ENCODE assay signal across 2 cellular contexts in the genomic region with DNA sequence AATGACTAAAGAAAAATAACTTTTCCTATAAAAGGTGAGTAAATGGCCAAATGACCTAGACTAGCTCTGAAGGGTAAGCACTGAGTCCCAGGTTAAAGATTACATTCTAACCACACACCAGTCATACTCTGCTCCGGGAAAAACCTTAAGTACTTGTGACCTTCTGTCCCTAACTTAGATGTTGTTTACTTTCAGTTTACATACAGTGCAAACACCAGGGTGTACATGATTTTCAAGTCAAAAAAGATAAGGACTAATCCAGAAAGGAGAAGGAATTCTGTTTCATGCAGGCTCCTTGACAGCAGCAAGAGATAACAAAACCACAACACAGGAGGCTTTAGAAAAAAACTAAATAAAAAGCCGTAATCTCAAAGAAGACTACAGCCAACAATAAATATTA.
TF ChIP-seq lines count a peak whose summit lies in the region.

No MANE protein-coding gene starts in this region.

TF ChIP-seq in GM12878, 131 proteins besides CTCF, POLR2A, EP300 and RAD21 (continues in another document):
- TF ChIP-seq JUNB (IDR thresholded peaks at IDR 0.05) (peak; percentile 41), DPF2 (IDR thresholded peaks at IDR 0.05) (0 out of 2 replicates have a peak, but pooled peaks have one; percentile 41), YBX1 (IDR thresholded peaks at IDR 0.05) (no peak), KLF5 (IDR thresholded peaks at IDR 0.05; ENCODE audit: partially characterized antibody) (no peak), NR2F1 (conservative IDR thresholded peaks at IDR 0.05) (peak; percentile 66), HDGF (IDR thresholded peaks at IDR 0.05) (no peak), CBFB (IDR thresholded peaks at IDR 0.05; ENCODE audit: low read depth) (peak; percentile 18; the same call in 1 of the 2 replicates), IKZF2 (IDR thresholded peaks at IDR 0.05) (peak; percentile 70 to 80), FOXK2 (IDR thresholded peaks at IDR 0.05) (peak; percentile 44; the same call in 1 of the 2 replicates), IKZF1 (conservative IDR thresholded peaks at IDR 0.05) (peak; percentile 70), HCFC1 (IDR thresholded peaks at IDR 0.05; ENCODE audit: low read length) (no peak)
- TF ChIP-seq, protein P1, sequence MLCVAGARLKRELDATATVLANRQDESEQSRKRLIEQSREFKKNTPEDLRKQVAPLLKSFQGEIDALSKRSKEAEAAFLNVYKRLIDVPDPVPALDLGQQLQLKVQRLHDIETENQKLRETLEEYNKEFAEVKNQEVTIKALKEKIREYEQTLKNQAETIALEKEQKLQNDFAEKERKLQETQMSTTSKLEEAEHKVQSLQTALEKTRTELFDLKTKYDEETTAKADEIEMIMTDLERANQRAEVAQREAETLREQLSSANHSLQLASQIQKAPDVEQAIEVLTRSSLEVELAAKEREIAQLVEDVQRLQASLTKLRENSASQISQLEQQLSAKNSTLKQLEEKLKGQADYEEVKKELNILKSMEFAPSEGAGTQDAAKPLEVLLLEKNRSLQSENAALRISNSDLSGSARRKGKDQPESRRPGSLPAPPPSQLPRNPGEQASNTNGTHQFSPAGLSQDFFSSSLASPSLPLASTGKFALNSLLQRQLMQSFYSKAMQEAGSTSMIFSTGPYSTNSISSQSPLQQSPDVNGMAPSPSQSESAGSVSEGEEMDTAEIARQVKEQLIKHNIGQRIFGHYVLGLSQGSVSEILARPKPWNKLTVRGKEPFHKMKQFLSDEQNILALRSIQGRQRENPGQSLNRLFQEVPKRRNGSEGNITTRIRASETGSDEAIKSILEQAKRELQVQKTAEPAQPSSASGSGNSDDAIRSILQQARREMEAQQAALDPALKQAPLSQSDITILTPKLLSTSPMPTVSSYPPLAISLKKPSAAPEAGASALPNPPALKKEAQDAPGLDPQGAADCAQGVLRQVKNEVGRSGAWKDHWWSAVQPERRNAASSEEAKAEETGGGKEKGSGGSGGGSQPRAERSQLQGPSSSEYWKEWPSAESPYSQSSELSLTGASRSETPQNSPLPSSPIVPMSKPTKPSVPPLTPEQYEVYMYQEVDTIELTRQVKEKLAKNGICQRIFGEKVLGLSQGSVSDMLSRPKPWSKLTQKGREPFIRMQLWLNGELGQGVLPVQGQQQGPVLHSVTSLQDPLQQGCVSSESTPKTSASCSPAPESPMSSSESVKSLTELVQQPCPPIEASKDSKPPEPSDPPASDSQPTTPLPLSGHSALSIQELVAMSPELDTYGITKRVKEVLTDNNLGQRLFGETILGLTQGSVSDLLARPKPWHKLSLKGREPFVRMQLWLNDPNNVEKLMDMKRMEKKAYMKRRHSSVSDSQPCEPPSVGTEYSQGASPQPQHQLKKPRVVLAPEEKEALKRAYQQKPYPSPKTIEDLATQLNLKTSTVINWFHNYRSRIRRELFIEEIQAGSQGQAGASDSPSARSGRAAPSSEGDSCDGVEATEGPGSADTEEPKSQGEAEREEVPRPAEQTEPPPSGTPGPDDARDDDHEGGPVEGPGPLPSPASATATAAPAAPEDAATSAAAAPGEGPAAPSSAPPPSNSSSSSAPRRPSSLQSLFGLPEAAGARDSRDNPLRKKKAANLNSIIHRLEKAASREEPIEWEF (IDR thresholded peaks at IDR 0.05; ENCODE audit: insufficient replicate concordance, low read depth, low read length), result no peak
- TF ChIP-seq, protein P2, sequence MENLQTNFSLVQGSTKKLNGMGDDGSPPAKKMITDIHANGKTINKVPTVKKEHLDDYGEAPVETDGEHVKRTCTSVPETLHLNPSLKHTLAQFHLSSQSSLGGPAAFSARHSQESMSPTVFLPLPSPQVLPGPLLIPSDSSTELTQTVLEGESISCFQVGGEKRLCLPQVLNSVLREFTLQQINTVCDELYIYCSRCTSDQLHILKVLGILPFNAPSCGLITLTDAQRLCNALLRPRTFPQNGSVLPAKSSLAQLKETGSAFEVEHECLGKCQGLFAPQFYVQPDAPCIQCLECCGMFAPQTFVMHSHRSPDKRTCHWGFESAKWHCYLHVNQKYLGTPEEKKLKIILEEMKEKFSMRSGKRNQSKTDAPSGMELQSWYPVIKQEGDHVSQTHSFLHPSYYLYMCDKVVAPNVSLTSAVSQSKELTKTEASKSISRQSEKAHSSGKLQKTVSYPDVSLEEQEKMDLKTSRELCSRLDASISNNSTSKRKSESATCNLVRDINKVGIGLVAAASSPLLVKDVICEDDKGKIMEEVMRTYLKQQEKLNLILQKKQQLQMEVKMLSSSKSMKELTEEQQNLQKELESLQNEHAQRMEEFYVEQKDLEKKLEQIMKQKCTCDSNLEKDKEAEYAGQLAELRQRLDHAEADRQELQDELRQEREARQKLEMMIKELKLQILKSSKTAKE (IDR thresholded peaks at IDR 0.05; ENCODE audit: low read depth, poor library complexity, severe bottlenecking), result peak; percentile 30
- TF ChIP-seq, protein P3, sequence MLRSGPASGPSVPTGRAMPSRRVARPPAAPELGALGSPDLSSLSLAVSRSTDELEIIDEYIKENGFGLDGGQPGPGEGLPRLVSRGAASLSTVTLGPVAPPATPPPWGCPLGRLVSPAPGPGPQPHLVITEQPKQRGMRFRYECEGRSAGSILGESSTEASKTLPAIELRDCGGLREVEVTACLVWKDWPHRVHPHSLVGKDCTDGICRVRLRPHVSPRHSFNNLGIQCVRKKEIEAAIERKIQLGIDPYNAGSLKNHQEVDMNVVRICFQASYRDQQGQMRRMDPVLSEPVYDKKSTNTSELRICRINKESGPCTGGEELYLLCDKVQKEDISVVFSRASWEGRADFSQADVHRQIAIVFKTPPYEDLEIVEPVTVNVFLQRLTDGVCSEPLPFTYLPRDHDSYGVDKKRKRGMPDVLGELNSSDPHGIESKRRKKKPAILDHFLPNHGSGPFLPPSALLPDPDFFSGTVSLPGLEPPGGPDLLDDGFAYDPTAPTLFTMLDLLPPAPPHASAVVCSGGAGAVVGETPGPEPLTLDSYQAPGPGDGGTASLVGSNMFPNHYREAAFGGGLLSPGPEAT (IDR thresholded peaks at IDR 0.05; ENCODE audit: low read depth), result 0 out of 2 replicates have a peak, but pooled peaks have one; percentile 36

TF ChIP-seq in GM12891, 5 proteins besides CTCF, POLR2A, EP300 and RAD21:
- no peak for TF ChIP-seq POU2F2 (IDR thresholded peaks at IDR 0.05; ENCODE audit: low read depth, low read length)
- TF ChIP-seq PAX5 (IDR thresholded peaks at IDR 0.05; ENCODE audit: insufficient read depth, low read length, severe bottlenecking), result no peak
- TF ChIP-seq TAF1 (IDR thresholded peaks at IDR 0.05; ENCODE audit: low read depth, low read length), result no peak
- TF ChIP-seq SPI1 (IDR thresholded peaks at IDR 0.05; ENCODE audit: low read depth, low read length), result no peak
- no peak for TF ChIP-seq POLR2AphosphoS5 (IDR thresholded peaks at IDR 0.05; ENCODE audit: low read depth, low read length)
